Comparison of ENCODE assay signal across 9 cellular contexts in the genomic region with DNA sequence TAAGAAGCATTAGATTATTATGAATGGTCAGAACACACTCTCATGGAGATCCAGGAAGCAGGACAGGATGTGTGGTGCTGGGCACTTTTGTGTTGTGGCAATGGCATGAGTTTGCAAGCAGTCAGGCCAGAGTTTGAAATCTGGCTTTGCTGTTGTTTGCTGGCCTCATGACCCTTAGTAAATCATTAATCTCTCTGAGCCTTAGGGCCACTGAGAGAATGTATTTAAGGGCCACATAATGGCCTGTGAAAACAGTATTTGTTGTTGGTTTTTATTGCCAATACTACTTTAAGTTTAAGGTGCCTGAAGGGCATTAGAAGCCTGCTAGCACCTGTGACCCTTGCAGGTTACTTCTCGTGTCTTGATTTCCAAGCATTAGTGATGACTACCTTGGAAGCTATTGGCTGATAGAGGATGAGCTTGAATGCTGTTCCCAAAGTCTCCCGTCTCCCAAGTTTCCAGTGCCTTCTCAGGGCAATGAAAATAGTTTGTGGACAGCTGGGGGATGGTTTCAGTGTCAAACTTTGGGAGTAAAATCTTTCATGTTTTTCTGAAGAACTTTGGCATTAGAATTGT. TPM values are rescaled to one million over a fixed set of nuclear protein-coding genes. Genes with fewer than 3 reads are reported as not detected.
A peak's percentile ranks its signal among the peaks of the same experiment; 100 is the strongest.
DNase-seq lines count a peak whose midpoint lies in the region; ATAC-seq and TF ChIP-seq lines count a peak whose summit lies in the region.
"Had no signal": no experiment of that assay in that cellular context is flagged by ENCODE, and none has a peak within 500 bp of the region (broad histone marks: within the 10 kb centered on the region; RNA-seq: fewer than 3 reads in every experiment).

No MANE protein-coding gene starts in this region.

- H3K36me3 ChIP-seq in Caco-2 (ENCODE audit: control insufficient read depth, insufficient read depth, low read length) (no peaks in the 10 kb centered on the region), PC-3 (ENCODE audit: low read depth, low read length) (no peaks in the 10 kb centered on the region), right lobe of liver (no peaks in the 10 kb centered on the region)

- POLR2A ChIA-PET in Caco-2 (lab: Charles Lee), result no interaction called here
- POLR2A ChIA-PET in PC-3 (lab: Charles Lee; ENCODE audit: unreplicated experiment), result no interaction called here

- intact Hi-C loops in Caco-2 (cut with micrococcal nuclease; ENCODE audit: unreplicated experiment) (loop anchor here (1.0 kb wide), 1 partner anchor 25 kb away; no protein-coding TSS in a partner anchor), PC-3 (cut with micrococcal nuclease) (no loop called here), right lobe of liver (cut with DNase I) (no loop called here)

- TF ChIP-seq POLR2A in right lobe of liver (IDR thresholded peaks at IDR 0.05) (peak; percentile 71), erythroblast (IDR thresholded peaks at IDR 0.05; ENCODE audit: low read length) (no peak)

- H3F3A ChIP-seq in PC-3 (ENCODE audit: low read length, unreplicated experiment), result no peaks in the 10 kb centered on the region

- no peaks in the 10 kb centered on the region for H4K20me1 ChIP-seq in PC-3 (ENCODE audit: low read length)

- H3K27ac ChIP-seq in PC-3 (ENCODE audit: low read length) (0 out of 2 replicates have a peak overlapping the region, but pooled peaks have one; percentile 5), right lobe of liver (peak overlapping the region; percentile 69 to 85 (median 75))

- CTCF ChIA-PET in Caco-2 (lab: Charles Lee), result interaction anchor here (1.1 to 2.0 kb wide), 2 partner anchors 25 to 31 kb away, joined by 4 to 12 read pairs; a partner anchor contains a TSS
- CTCF ChIA-PET in PC-3 (lab: Charles Lee), result no interaction called here

- H3K4me3 Mint-ChIP-seq in Caco-2 (ENCODE audit: unreplicated experiment), result no peak overlapping the region

- H3K36me3 Mint-ChIP-seq in Caco-2 (ENCODE audit: insufficient read depth, unreplicated experiment), result no peaks in the 10 kb centered on the region

- WGBS in right lobe of liver (ENCODE audit: insufficient coverage, low coverage, low lambda C conversion rate, missing lambda C conversion rate), result 26% methylated on average over 2 of the region's 2 CpGs

- DNase-seq in Caco-2 (peak; percentile 51 to 61), PC-3 (no peak), right lobe of liver (peak; percentile 59 to 81 (median 71)), erythroblast (lab: John Stamatoyannopoulos, UW) (no peak), HK-2 (ENCODE audit: unreplicated experiment) (no peak)
- DNase-seq in stimulated activated CD4-positive, alpha-beta T cell treated with anti-CD3 and anti-CD28 coated beads, Interleukin-4, amount 100 ng/mL, for 1 hour, result no peak
- no peak for DNase-seq in activated CD8-positive, alpha-beta memory T cell treated with anti-CD3 and anti-CD28 coated beads for 24 hours
- DNase-seq: NCI-H526 treated with DMSO at 0.1 percent for 48 hours had no signal

- no peak overlapping the region for H3K9ac ChIP-seq in PC-3 (ENCODE audit: low read length)

- H3K27me3 Mint-ChIP-seq in Caco-2 (ENCODE audit: insufficient read depth, unreplicated experiment), result no peaks in the 10 kb centered on the region

- peaks cover 40% of the 10 kb centered on the region for H3K4me1 Mint-ChIP-seq in Caco-2 (ENCODE audit: low read depth, unreplicated experiment)

- TF ChIP-seq CTCF in Caco-2 (IDR thresholded peaks at IDR 0.05; ENCODE audit: insufficient read depth in 1 of 2, low read depth in 1 of 2, low read length in 1 of 2, severe bottlenecking in 1 of 2, unreplicated experiment in 1 of 2) (no peak), PC-3 (conservative IDR thresholded peaks at IDR 0.05; ENCODE audit: low read depth, low read length) (no peak), right lobe of liver (IDR thresholded peaks at IDR 0.05) (no peak)

- ATAC-seq in GM21515 (IDR thresholded peaks at IDR 0.05; ENCODE audit: unreplicated experiment) (peak; percentile 28), PC-3 (no peak), right lobe of liver (peak; percentile 88 to 97 (median 93))

- H3K27me3 ChIP-seq in Caco-2 (replicated peaks; ENCODE audit: control insufficient read depth, insufficient read depth, low read length), result no peaks in the 10 kb centered on the region
- no peaks in the 10 kb centered on the region for H3K27me3 ChIP-seq in PC-3 (ENCODE audit: low read length)
- H3K27me3 ChIP-seq in right lobe of liver, result no peaks in the 10 kb centered on the region

- no TSS peak for BruUV-seq in Caco-2 (replicated peaks; lab: Mats Ljungman, UMichigan)
- BruUV-seq in PC-3 (replicated peaks; lab: Mats Ljungman, UMichigan), result no TSS peak

- no peaks in the 10 kb centered on the region for H3K9me2 ChIP-seq in PC-3 (replicated peaks; ENCODE audit: low read length)

- H3K27ac Mint-ChIP-seq in Caco-2 (ENCODE audit: unreplicated experiment), result peak overlapping the region; percentile 90

- no peak overlapping the region for H3K4me3 ChIP-seq in Caco-2 (ENCODE audit: low read depth, low read length)
- H3K4me3 ChIP-seq in PC-3 (ENCODE audit: low read length), result no peak overlapping the region
- no peak overlapping the region for H3K4me3 ChIP-seq in right lobe of liver

- H3K79me2 ChIP-seq in PC-3 (ENCODE audit: low read length), result peaks cover 56% of the 10 kb centered on the region

- no peak overlapping the region for H2AFZ ChIP-seq in PC-3 (ENCODE audit: low read length)

- H3K4me2 ChIP-seq in PC-3 (ENCODE audit: low read length), result peak overlapping the region; percentile 29; the same call in 1 of the 2 replicates

- H3K9me3 Mint-ChIP-seq in Caco-2 (ENCODE audit: unreplicated experiment), result no peaks in the 10 kb centered on the region

- H3K9me3 ChIP-seq in Caco-2, result no peaks in the 10 kb centered on the region
- no peaks in the 10 kb centered on the region for H3K9me3 ChIP-seq in PC-3 (ENCODE audit: low read length)
- no peaks in the 10 kb centered on the region for H3K9me3 ChIP-seq in right lobe of liver

- H3K4me1 ChIP-seq in Caco-2 (peaks cover 53% of the 10 kb centered on the region), PC-3 (ENCODE audit: insufficient read depth, low read length) (peaks cover 31% of the 10 kb centered on the region), right lobe of liver (peaks cover 0 to 58% (median 26%) of the 10 kb centered on the region in 4 donors)

RNA-seq across cellular contexts. Expression of a gene that starts 24.6 kb away (rescaled TPM):
- 54.2 and 55.1 TPM in 2 replicates for total RNA-seq in Caco-2 (2022)
- 22.8 and 31.9 TPM in 2 replicates for total RNA-seq in PC-3 (2014; rRNA removed)
- total RNA-seq in right lobe of liver, result 10 to 100 TPM; 36.4 to 48.0 (median 40.5) TPM

RNA-seq across cellular contexts. Expression of a gene that starts 39.3 kb away (rescaled TPM):
- total RNA-seq in Caco-2 (2022) (36.9 and 40.5 TPM in 2 replicates), PC-3 (2014; rRNA removed) (31.2 and 33.5 TPM in 2 replicates), right lobe of liver (10 to 100 TPM; 13.9 to 31.5 (median 22.0) TPM)

Comparison
In these comparisons a context has a peak if more than half of its experiments do, and no peak if none do; other contexts are left out.
1. DNase-seq: peak in Caco-2 (2 of 2) and right lobe of liver (3 of 3); none in PC-3 (single experiment), erythroblast (0 of 2), stimulated activated CD4-positive, alpha-beta T cell treated with anti-CD3 and anti-CD28 coated beads, Interleukin-4, amount 100 ng/mL, for 1 hour (single experiment), activated CD8-positive, alpha-beta memory T cell treated with anti-CD3 and anti-CD28 coated beads for 24 hours (single experiment) and HK-2 (single experiment).